Comparison of ENCODE assay signal across 9 cellular contexts in genomic region chr11:115502636-115503082, GRCh38. TPM values are rescaled to one million over a fixed set of nuclear protein-coding genes. Genes with fewer than 3 reads are reported as not detected.
DNase-seq lines count a peak whose midpoint lies in the region; ATAC-seq and TF ChIP-seq lines count a peak whose summit lies in the region.
"Had no signal": no experiment of that assay in that cellular context is flagged by ENCODE, and none has a peak within 500 bp of the region (broad histone marks: within the 10 kb centered on the region; RNA-seq: fewer than 3 reads in every experiment).

No MANE protein-coding gene starts in this region.

- H3K4me3 Mint-ChIP-seq in activated CD4-positive, alpha-beta T cell treated with anti-CD3 and anti-CD28 coated beads, Interleukin-2, amount 10 ng/mL, durations not matched to agents 7 days and 5 days = no peak overlapping the region

- ATAC-seq in heart left ventricle (no peak), GM21360 (IDR thresholded peaks at IDR 0.05; ENCODE audit: unreplicated experiment) (no peak), GM19328 (IDR thresholded peaks at IDR 0.05; ENCODE audit: unreplicated experiment) (no peak)

- no peak for TF ChIP-seq POLR2A in heart left ventricle (IDR thresholded peaks at IDR 0.05)
- no peak for TF ChIP-seq POLR2A in vagina (IDR thresholded peaks at IDR 0.05)

- CTCF ChIA-PET in activated CD4-positive, alpha-beta T cell treated with anti-CD3 and anti-CD28 coated beads, Interleukin-2, amount 10 ng/mL, durations not matched to agents 7 days and 5 days (lab: Charles Lee) = no interaction called here

- no peak overlapping the region for H3K18ac ChIP-seq in mesendoderm (ENCODE audit: low read length)

- no peak overlapping the region for H2BK120ac ChIP-seq in mesendoderm (ENCODE audit: low read depth, low read length)

- H3K27me3 ChIP-seq in heart left ventricle = peaks cover 0 to 93% (median 12%) of the 10 kb centered on the region in 9 donors
- peaks cover 21% of the 10 kb centered on the region for H3K27me3 ChIP-seq in mesendoderm (ENCODE audit: insufficient read depth, low read length, poor library complexity)
- H3K27me3 ChIP-seq in vagina = no peaks in the 10 kb centered on the region

- peaks cover 7% of the 10 kb centered on the region for H3K4me1 Mint-ChIP-seq in activated CD4-positive, alpha-beta T cell treated with anti-CD3 and anti-CD28 coated beads, Interleukin-2, amount 10 ng/mL, durations not matched to agents 7 days and 5 days

- H3K27ac ChIP-seq in heart left ventricle = peak overlapping the region in 11 of 12 donors; percentile 41 to 90 (median 80)
- H3K27ac ChIP-seq in mesendoderm (ENCODE audit: low read depth, low read length) = no peak overlapping the region
- no peak overlapping the region for H3K27ac ChIP-seq in vagina

- H3K9me3 ChIP-seq in heart left ventricle (no peaks in the 10 kb centered on the region), vagina (no peaks in the 10 kb centered on the region)

- no peak for TF ChIP-seq CTCF in heart left ventricle (IDR thresholded peaks at IDR 0.05)
- TF ChIP-seq CTCF in choroid plexus epithelial cell (conservative IDR thresholded peaks at IDR 0.05; ENCODE audit: low read depth, low read length) = no peak
- TF ChIP-seq CTCF in vagina (IDR thresholded peaks at IDR 0.05) = no peak

- H3K79me2 ChIP-seq in mesendoderm (ENCODE audit: control insufficient read depth, insufficient read depth, low read length) = no peaks in the 10 kb centered on the region

- DNase-seq in heart left ventricle = peak in 1 of 5 donors; percentile 39
- DNase-seq in cardiac septum (ENCODE audit: low spot score) = no peak
- DNase-seq in choroid plexus epithelial cell (ENCODE audit: low read depth) = no peak
- no peak for DNase-seq in mesendoderm
- DNase-seq in vagina (ENCODE audit: extremely low spot score in 2 of 2) = no peak
- no peak for DNase-seq in activated CD4-positive, alpha-beta T cell treated with anti-CD3 and anti-CD28 coated beads, Interleukin-2, amount 10 ng/mL, durations not matched to agents 7 days and 5 days
- DNase-seq: activated CD4-positive, alpha-beta T cell treated with anti-CD3 and anti-CD28 coated beads, Interleukin-2, amount 50 U/mL, for 1 hour had no signal

- peaks cover 0 to 41% (median 14%) of the 10 kb centered on the region in 12 donors for H3K4me1 ChIP-seq in heart left ventricle
- peaks cover 3% of the 10 kb centered on the region for H3K4me1 ChIP-seq in mesendoderm (ENCODE audit: control insufficient read depth, low read depth, low read length)
- H3K4me1 ChIP-seq in vagina = peaks cover 34% of the 10 kb centered on the region

- H3K23ac ChIP-seq in mesendoderm (ENCODE audit: low read length) = no peak overlapping the region

- peak overlapping the region; percentile 80 for H3K56ac ChIP-seq in mesendoderm (ENCODE audit: low read length)

- H3K4ac ChIP-seq in mesendoderm (ENCODE audit: low read depth, low read length) = no peak overlapping the region

- H2BK5ac ChIP-seq in mesendoderm (ENCODE audit: low read length) = no peak overlapping the region

- no peak overlapping the region for H2AK5ac ChIP-seq in mesendoderm (ENCODE audit: low read length)

- H3K4me3 ChIP-seq in heart left ventricle (peak overlapping the region; percentile 51 to 84 (median 72)), choroid plexus epithelial cell (ENCODE audit: low read depth, low read length) (peak overlapping the region; percentile 11), mesendoderm (ENCODE audit: low read length) (peak overlapping the region; percentile 30), vagina (peak overlapping the region; percentile 50 to 59)

- no peak overlapping the region for H4K8ac ChIP-seq in mesendoderm (ENCODE audit: low read depth, low read length)

- H2BK15ac ChIP-seq in mesendoderm (replicated peaks; ENCODE audit: low read depth) = no peak overlapping the region

- WGBS in heart left ventricle, 4 donors = 1 to 2% (median 1%) methylated on average over 15 to 30 of the region's 30 CpGs
- no CpG with 5 or more reads among the region's 30 CpGs for WGBS in mesendoderm (ENCODE audit: extremely low coverage, insufficient coverage, low lambda C conversion rate)

- H3K36me3 Mint-ChIP-seq in activated CD4-positive, alpha-beta T cell treated with anti-CD3 and anti-CD28 coated beads, Interleukin-2, amount 10 ng/mL, durations not matched to agents 7 days and 5 days (ENCODE audit: low read depth) = no peaks in the 10 kb centered on the region

- H3K79me1 ChIP-seq in mesendoderm (ENCODE audit: low read length) = no peaks in the 10 kb centered on the region

- no peaks in the 10 kb centered on the region for H3K36me3 ChIP-seq in heart left ventricle
- no peaks in the 10 kb centered on the region for H3K36me3 ChIP-seq in mesendoderm (ENCODE audit: control insufficient read depth, insufficient read depth, low read length)
- H3K36me3 ChIP-seq in vagina = no peaks in the 10 kb centered on the region

- H4K5ac ChIP-seq in mesendoderm (ENCODE audit: low read length) = no peak overlapping the region

- H3K27ac Mint-ChIP-seq in activated CD4-positive, alpha-beta T cell treated with anti-CD3 and anti-CD28 coated beads, Interleukin-2, amount 10 ng/mL, durations not matched to agents 7 days and 5 days = no peak overlapping the region

- POLR2A ChIA-PET in activated CD4-positive, alpha-beta T cell treated with anti-CD3 and anti-CD28 coated beads, Interleukin-2, amount 10 ng/mL, durations not matched to agents 7 days and 5 days (lab: Charles Lee) = no interaction called here

- H3K9ac ChIP-seq in mesendoderm (ENCODE audit: low read length) = peak overlapping the region; percentile 65

- intact Hi-C loops in heart left ventricle (cut with DNase I) = loop anchor here in 9 of 10 donors (2.0 to 10.0 kb wide), 11 partner anchors 105 to 728 kb away; no protein-coding TSS in a partner anchor
- intact Hi-C loops in cardiac septum (cut with DNase I) = loop anchor here (2.0 to 10.0 kb wide), 3 partner anchors 168 to 722 kb away; no protein-coding TSS in a partner anchor
- intact Hi-C loops in vagina (cut with DNase I) = no loop called here

- H3K9me3 Mint-ChIP-seq in activated CD4-positive, alpha-beta T cell treated with anti-CD3 and anti-CD28 coated beads, Interleukin-2, amount 10 ng/mL, durations not matched to agents 7 days and 5 days = no peaks in the 10 kb centered on the region

- peak overlapping the region; percentile 88 for H3K4me2 ChIP-seq in mesendoderm (ENCODE audit: low read length)

- peaks cover 33% of the 10 kb centered on the region for H3K27me3 Mint-ChIP-seq in activated CD4-positive, alpha-beta T cell treated with anti-CD3 and anti-CD28 coated beads, Interleukin-2, amount 10 ng/mL, durations not matched to agents 7 days and 5 days

RNA-seq across cellular contexts. Expression of gene CADM1, which starts 1.6 kb away (rescaled TPM):
- total RNA-seq in heart left ventricle (10 to 100 TPM; 21.0 to 80.2 (median 45.8) TPM), cardiac septum (36.0 TPM), vagina (37.1 TPM)
- polyA plus RNA-seq in heart left ventricle = 10 to 100 TPM; 11.4 to 33.4 TPM
- 11.2 TPM for polyA plus RNA-seq in mesendoderm (2013, experiment 1 of 2)
- 12.3 TPM for polyA plus RNA-seq in mesendoderm (2013, experiment 2 of 2)
- under 1 TPM; 0.52 to 0.92 TPM for total RNA-seq in activated CD4-positive, alpha-beta T cell treated with anti-CD3 and anti-CD28 coated beads, Interleukin-2, amount 10 ng/mL, durations not matched to agents 7 days and 5 days

Comparison
In these comparisons a context has a peak if more than half of its experiments do, and no peak if none do; other contexts are left out.
1. H3K27ac ChIP-seq: peak in heart left ventricle (11 of 12); none in mesendoderm (single experiment) and vagina (single experiment).
2. H3K4me3 ChIP-seq: peak in every context shown above with its lines; median percentile 72 in heart left ventricle; 54 in vagina; 30 in mesendoderm; 11 in choroid plexus epithelial cell.
3. RNA of gene CADM1, which starts 1.6 kb away (total RNA-seq): 21.0 to 80.2 TPM in heart left ventricle, 37.1 TPM in vagina (single experiment) and 36.0 TPM in cardiac septum (single experiment); 0.52 to 0.92 TPM in activated CD4-positive, alpha-beta T cell treated with anti-CD3 and anti-CD28 coated beads, Interleukin-2, amount 10 ng/mL, durations not matched to agents 7 days and 5 days; every median in the first group is over 10 times any median in the second.